1 cellular context compared by ENCODE assay signal in genomic region chr7:4175346-4175973, GRCh38.
TF ChIP-seq lines count a peak whose summit lies in the region.

No MANE protein-coding gene starts in this region.

TF ChIP-seq in H1, 55 proteins besides CTCF, POLR2A, EP300 and RAD21 (continued from another document):
- TF ChIP-seq CHD7 (IDR thresholded peaks at IDR 0.05; ENCODE audit: insufficient replicate concordance, low read length) = no peak
- no peak for TF ChIP-seq KDM5A (IDR thresholded peaks at IDR 0.05; ENCODE audit: low read length)
- TF ChIP-seq CEBPB (IDR thresholded peaks at IDR 0.05; ENCODE audit: low read depth, low read length) = no peak
- no peak for TF ChIP-seq BRCA1 (IDR thresholded peaks at IDR 0.05; ENCODE audit: low read depth, low read length)
- no peak for TF ChIP-seq TAF1 (IDR thresholded peaks at IDR 0.05; ENCODE audit: low read depth, low read length)
- TF ChIP-seq SIRT6 (IDR thresholded peaks at IDR 0.05; ENCODE audit: low read length) = no peak
- no peak for TF ChIP-seq POLR2AphosphoS5 (IDR thresholded peaks at IDR 0.05; ENCODE audit: low read depth, low read length)
- TF ChIP-seq GTF2F1 (IDR thresholded peaks at IDR 0.05; ENCODE audit: borderline replicate concordance, low read depth, low read length) = no peak
- TF ChIP-seq CTBP2 (IDR thresholded peaks at IDR 0.05; ENCODE audit: borderline replicate concordance, insufficient read depth, insufficient read length, low read length) = no peak
- no peak for TF ChIP-seq MAX (IDR thresholded peaks at IDR 0.05)
